Comparison of ENCODE assay signal across 9 cellular contexts in genomic region chr6:33812669-33813068, GRCh38. TPM values are rescaled to one million over a fixed set of nuclear protein-coding genes. Genes with fewer than 3 reads are reported as not detected.
DNase-seq lines count a peak whose midpoint lies in the region; ATAC-seq, FAIRE-seq and TF ChIP-seq lines count a peak whose summit lies in the region.
"Had no signal": no experiment of that assay in that cellular context is flagged by ENCODE, and none has a peak within 500 bp of the region (broad histone marks: within the 10 kb centered on the region; RNA-seq: fewer than 3 reads in every experiment).

No MANE protein-coding gene starts in this region.

- no peak for ATAC-seq in GM21528 (IDR thresholded peaks at IDR 0.05; ENCODE audit: low FRiP score, unreplicated experiment)
- ATAC-seq in GM19023 (IDR thresholded peaks at IDR 0.05; ENCODE audit: unreplicated experiment), result no peak

- no peak overlapping the region for H3K9ac ChIP-seq in kidney (ENCODE audit: low read length in 2 of 2)

- TF ChIP-seq EP300 in transverse colon (IDR thresholded peaks at IDR 0.05; ENCODE audit: low read depth), result no peak

- H3K36me3 ChIP-seq in kidney (ENCODE audit: control insufficient read depth in 1 of 2, insufficient read depth in 2 of 2, low read length in 2 of 2), result no peaks in the 10 kb centered on the region
- no peaks in the 10 kb centered on the region for H3K36me3 ChIP-seq in transverse colon

- no peak for TF ChIP-seq POLR2A in transverse colon (IDR thresholded peaks at IDR 0.05)

- intact Hi-C loops in kidney (cut with DNase I) (no loop called here), transverse colon (cut with DNase I; ENCODE audit: low total_unique reads) (no loop called here)

- H3K9me3 ChIP-seq in kidney (ENCODE audit: control insufficient read depth in 1 of 2, low read length in 2 of 2) (no peaks in the 10 kb centered on the region), transverse colon (no peaks in the 10 kb centered on the region)

- H3K27ac ChIP-seq in kidney (ENCODE audit: low read depth in 2 of 2, low read length in 2 of 2), result no peak overlapping the region
- H3K27ac ChIP-seq in transverse colon, result no peak overlapping the region

- H3K27me3 ChIP-seq in transverse colon, result peaks cover 68% of the 10 kb centered on the region

- no peak for FAIRE-seq in kidney (lab: Jason Lieb, UNC)

- in situ Hi-C loops in astrocyte of the cerebellum (cut with HindIII; ENCODE audit: low sequenced_read_pairs), result no loop called here
- in situ Hi-C loops in transverse colon (cut with MboI; ENCODE audit: low pct_ligation_motif_present in 1 of 4, low pct_unique_long_range_greater_than_20kb in 1 of 4, low sequenced_read_pairs in 3 of 4), result no loop called here

- DNase-seq in AG09309 (ENCODE audit: low read depth) (no peak), GM19240 (ENCODE audit: insufficient read length, low spot score) (peak; percentile 40), NCI-H526 (lab: John Stamatoyannopoulos, UW) (peak; percentile 42 to 71), astrocyte of the cerebellum (ENCODE audit: low read depth) (peak; percentile 53), kidney (peak; percentile 65), transverse colon (no peak)

- H3K4me3 ChIP-seq in AG09309 (ENCODE audit: control insufficient read depth, low read depth, low read length) (no peak overlapping the region), astrocyte of the cerebellum (ENCODE audit: low read depth, low read length) (no peak overlapping the region), kidney (ENCODE audit: low read length in 2 of 2) (no peak overlapping the region), transverse colon (no peak overlapping the region)

- WGBS in transverse colon (ENCODE audit: low coverage in 1 of 2), 2 donors, result 20% methylated on average over 6 of the region's 11 CpGs; no CpG with 5 or more reads in 1 of the 2 donors

- TF ChIP-seq CTCF in AG09309 (IDR thresholded peaks at IDR 0.05; ENCODE audit: control insufficient read depth, insufficient read depth, low read depth, low read length, missing control alignments) (peak; percentile 58), astrocyte of the cerebellum (IDR thresholded peaks at IDR 0.05; ENCODE audit: low read depth, low read length, missing control alignments) (peak; percentile 60), kidney (IDR thresholded peaks at IDR 0.05; ENCODE audit: borderline replicate concordance, extremely low read depth, insufficient read depth) (peak; percentile 17), transverse colon (IDR thresholded peaks at IDR 0.05) (peak; percentile 27 to 40 (median 31))

- H3K4me1 ChIP-seq in kidney (ENCODE audit: control insufficient read depth in 1 of 2, insufficient read depth in 1 of 2, low read depth in 1 of 2, low read length in 2 of 2) (no peaks in the 10 kb centered on the region), transverse colon (no peaks in the 10 kb centered on the region)

RNA-seq across cellular contexts. Expression of gene MLN, which starts 8.9 kb away (rescaled TPM):
- total RNA-seq in kidney (not detected), transverse colon (not detected)
- polyA plus RNA-seq in kidney (ENCODE audit: insufficient read depth, low read depth, low replicate concordance), result not detected
- total RNA-seq: aorta had no signal

RNA-seq across cellular contexts. Expression of gene LEMD2, which starts 23.7 kb away (rescaled TPM):
- 57.1 TPM for total RNA-seq in kidney
- 36.4 TPM for polyA plus RNA-seq in kidney (ENCODE audit: insufficient read depth, low read depth, low replicate concordance)
- 100 to 1,000 TPM in 2 of 4 donors, 10 to 100 TPM in 2; 57.3 to 159 (median 112) TPM for total RNA-seq in transverse colon

Comparison
In these comparisons a context has a peak if more than half of its experiments do, and no peak if none do; other contexts are left out.
1. DNase-seq: peak in GM19240 (single experiment), NCI-H526 (2 of 2), astrocyte of the cerebellum (single experiment) and kidney (single experiment); none in AG09309 (single experiment) and transverse colon (single experiment).
2. Peak in every context shown above with its lines, with median percentiles within 50 percentile points of each other: CTCF ChIP-seq.